21 cellular contexts compared by ENCODE assay signal in the genomic region with DNA sequence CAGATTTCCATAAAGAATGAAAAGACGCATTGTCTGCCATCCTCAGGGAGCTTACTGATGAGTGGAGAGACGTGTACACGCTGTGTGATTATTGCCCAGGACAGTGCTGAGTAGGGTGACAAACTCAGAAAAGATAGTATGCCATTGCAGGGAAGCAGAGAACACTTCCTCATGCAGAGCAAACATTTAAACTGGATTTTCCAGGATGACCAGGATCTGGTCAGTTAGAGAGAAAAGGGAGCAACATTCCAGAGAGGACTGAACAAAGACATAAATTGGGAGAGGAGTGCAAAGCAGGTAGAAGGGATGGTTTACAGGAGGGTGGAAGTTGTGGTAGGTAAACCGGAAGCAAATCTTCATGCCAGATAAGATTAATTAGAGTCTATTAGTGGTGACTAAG. TPM values are rescaled to one million over a fixed set of nuclear protein-coding genes. Genes with fewer than 3 reads are reported as not detected.
DNase-seq lines count a peak whose midpoint lies in the region; ATAC-seq and TF ChIP-seq lines count a peak whose summit lies in the region.
"Had no signal": no experiment of that assay in that cellular context is flagged by ENCODE, and none has a peak within 500 bp of the region (broad histone marks: within the 10 kb centered on the region; RNA-seq: fewer than 3 reads in every experiment).

No MANE protein-coding gene starts in this region.

- no peak overlapping the region for H3K9ac ChIP-seq in PC-3 (ENCODE audit: low read length)
- H3K9ac ChIP-seq: SK-N-SH had no signal

- intact Hi-C loops in PC-3 (cut with micrococcal nuclease) (no loop called here), left colon (cut with DNase I, micrococcal nuclease) (no loop called here)

- no peaks in the 10 kb centered on the region for H3F3A ChIP-seq in PC-3 (ENCODE audit: low read length, unreplicated experiment)

- no peaks in the 10 kb centered on the region for H4K20me1 ChIP-seq in PC-3 (ENCODE audit: low read length)

- H3K4me2 ChIP-seq in PC-3 (ENCODE audit: low read length), result peak overlapping the region; percentile 97
- H3K4me2 ChIP-seq: SK-N-SH had no signal

- H3K4me1 ChIP-seq in PC-3 (ENCODE audit: insufficient read depth, low read length), result peaks cover 18% of the 10 kb centered on the region; the same call in 1 of the 2 replicates

- no peak for TF ChIP-seq CTCF in PC-3 (conservative IDR thresholded peaks at IDR 0.05; ENCODE audit: low read depth, low read length)
- no peak for TF ChIP-seq CTCF in type B pancreatic cell (conservative IDR thresholded peaks at IDR 0.05)

- H3K27ac Mint-ChIP-seq in type B pancreatic cell, result no peak overlapping the region

- CTCF ChIA-PET in PC-3 (lab: Charles Lee), result no interaction called here

- H3K27ac ChIP-seq in PC-3 (ENCODE audit: low read length), result no peak overlapping the region
- H3K27ac ChIP-seq: 22Rv1 had no signal

- 0 out of 2 replicates have a peak, but pooled peaks cover 10% of the 10 kb centered on the region for H3K27me3 ChIP-seq in PC-3 (ENCODE audit: low read length)

- H3K9me3 ChIP-seq in PC-3 (ENCODE audit: low read length), result no peaks in the 10 kb centered on the region
- H3K9me3 ChIP-seq: MG63, SK-N-SH had no signal

- H3K4me1 Mint-ChIP-seq in type B pancreatic cell (ENCODE audit: unreplicated experiment), result peaks cover 11% of the 10 kb centered on the region

- H2AFZ ChIP-seq in PC-3 (ENCODE audit: low read length), result no peak overlapping the region

- H3K4me3 Mint-ChIP-seq in type B pancreatic cell, result peak overlapping the region; percentile 61

- H3K79me2 ChIP-seq in PC-3 (ENCODE audit: low read length), result peaks cover 6% of the 10 kb centered on the region; the same call in 1 of the 2 replicates

- H3K9me2 ChIP-seq in PC-3 (replicated peaks; ENCODE audit: low read length), result no peaks in the 10 kb centered on the region
- H3K9me2 ChIP-seq: SK-N-SH had no signal

- peaks cover 71% of the 10 kb centered on the region for H3K27me3 Mint-ChIP-seq in type B pancreatic cell

- POLR2A ChIA-PET in PC-3 (lab: Charles Lee; ENCODE audit: unreplicated experiment), result interaction anchor here (0.6 kb wide), 1 partner anchor 112 kb away, joined by 6 read pairs; no protein-coding TSS in a partner anchor

- ATAC-seq in PC-3, result no peak
- ATAC-seq in left colon, result peak; percentile 31
- no peak for ATAC-seq in HG03045 (IDR thresholded peaks at IDR 0.05; ENCODE audit: unreplicated experiment)
- no peak for ATAC-seq in SK-N-SH treated with all-trans-retinoic acid at 6 μM for 48 hours

- H3K36me3 Mint-ChIP-seq in type B pancreatic cell, result no peaks in the 10 kb centered on the region

- BruUV-seq in PC-3 (replicated peaks; lab: Mats Ljungman, UMichigan), result no TSS peak

- DNase-seq in DMS53 (lab: John Stamatoyannopoulos, UW) (peak; percentile 24), DMS53 treated with DMSO at 0.1 percent for 48 hours (lab: John Stamatoyannopoulos, UW; ENCODE audit: unreplicated experiment) (no peak), PC-3 (peak; percentile 52), left colon (no peak), type B pancreatic cell (ENCODE audit: extremely low spot score, unreplicated experiment) (no peak)
- no peak for DNase-seq in NK-92 treated with Interleukin-12 subunit alpha and Interleukin-12 subunit beta, amount 100 ng/mL, for 24 hours (lab: John Stamatoyannopoulos, UW)
- DNase-seq: AML-193, EL, MG63, NCI-H1048, NCI-H1436 treated with DMSO at 0.1 percent for 48 hours, NCI-H2029 treated with DMSO at 0.1 percent for 48 hours, NCI-H2171 treated with DMSO at 0.1 percent for 48 hours, NCI-H446, OCI-M1, RPMI8226, SHP77 treated with DMSO at 0.1 percent for 48 hours, SK-N-SH had no signal

- no peaks in the 10 kb centered on the region for H3K9me3 Mint-ChIP-seq in type B pancreatic cell

- no peak overlapping the region for H3K4me3 ChIP-seq in PC-3 (ENCODE audit: low read length)
- H3K4me3 ChIP-seq: MG63 had no signal

- no peaks in the 10 kb centered on the region for H3K36me3 ChIP-seq in PC-3 (ENCODE audit: low read depth, low read length)
- H3K36me3 ChIP-seq: MG63 had no signal

TF ChIP-seq in SK-N-SH treated with all-trans-retinoic acid at 6 μM for 48 hours, 23 proteins besides CTCF, POLR2A, EP300 and RAD21:
- TF ChIP-seq TOX (CRISPR knock-in tag; IDR thresholded peaks at IDR 0.05; ENCODE audit: borderline replicate concordance), result no peak
- TF ChIP-seq, protein P1, sequence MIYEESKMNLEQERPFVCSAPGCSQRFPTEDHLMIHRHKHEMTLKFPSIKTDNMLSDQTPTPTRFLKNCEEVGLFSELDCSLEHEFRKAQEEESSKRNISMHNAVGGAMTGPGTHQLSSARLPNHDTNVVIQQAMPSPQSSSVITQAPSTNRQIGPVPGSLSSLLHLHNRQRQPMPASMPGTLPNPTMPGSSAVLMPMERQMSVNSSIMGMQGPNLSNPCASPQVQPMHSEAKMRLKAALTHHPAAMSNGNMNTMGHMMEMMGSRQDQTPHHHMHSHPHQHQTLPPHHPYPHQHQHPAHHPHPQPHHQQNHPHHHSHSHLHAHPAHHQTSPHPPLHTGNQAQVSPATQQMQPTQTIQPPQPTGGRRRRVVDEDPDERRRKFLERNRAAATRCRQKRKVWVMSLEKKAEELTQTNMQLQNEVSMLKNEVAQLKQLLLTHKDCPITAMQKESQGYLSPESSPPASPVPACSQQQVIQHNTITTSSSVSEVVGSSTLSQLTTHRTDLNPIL (CRISPR knock-in tag; IDR thresholded peaks at IDR 0.05; ENCODE audit: low read depth), result no peak
- TF ChIP-seq ESRRG (CRISPR knock-in tag; IDR thresholded peaks at IDR 0.05), result no peak
- TF ChIP-seq ARNTL (CRISPR knock-in tag; IDR thresholded peaks at IDR 0.05; ENCODE audit: borderline replicate concordance, low read depth), result no peak
- TF ChIP-seq ZFP30 (CRISPR knock-in tag; IDR thresholded peaks at IDR 0.05), result no peak
- no peak for TF ChIP-seq RARB (CRISPR knock-in tag; IDR thresholded peaks at IDR 0.05)
- no peak for TF ChIP-seq ZC3H10 (CRISPR knock-in tag; IDR thresholded peaks at IDR 0.05)
- TF ChIP-seq, protein P2, sequence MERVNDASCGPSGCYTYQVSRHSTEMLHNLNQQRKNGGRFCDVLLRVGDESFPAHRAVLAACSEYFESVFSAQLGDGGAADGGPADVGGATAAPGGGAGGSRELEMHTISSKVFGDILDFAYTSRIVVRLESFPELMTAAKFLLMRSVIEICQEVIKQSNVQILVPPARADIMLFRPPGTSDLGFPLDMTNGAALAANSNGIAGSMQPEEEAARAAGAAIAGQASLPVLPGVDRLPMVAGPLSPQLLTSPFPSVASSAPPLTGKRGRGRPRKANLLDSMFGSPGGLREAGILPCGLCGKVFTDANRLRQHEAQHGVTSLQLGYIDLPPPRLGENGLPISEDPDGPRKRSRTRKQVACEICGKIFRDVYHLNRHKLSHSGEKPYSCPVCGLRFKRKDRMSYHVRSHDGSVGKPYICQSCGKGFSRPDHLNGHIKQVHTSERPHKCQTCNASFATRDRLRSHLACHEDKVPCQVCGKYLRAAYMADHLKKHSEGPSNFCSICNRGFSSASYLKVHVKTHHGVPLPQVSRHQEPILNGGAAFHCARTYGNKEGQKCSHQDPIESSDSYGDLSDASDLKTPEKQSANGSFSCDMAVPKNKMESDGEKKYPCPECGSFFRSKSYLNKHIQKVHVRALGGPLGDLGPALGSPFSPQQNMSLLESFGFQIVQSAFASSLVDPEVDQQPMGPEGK (CRISPR knock-in tag; IDR thresholded peaks at IDR 0.05; ENCODE audit: borderline replicate concordance), result no peak
- no peak for TF ChIP-seq ZNF70 (CRISPR knock-in tag; IDR thresholded peaks at IDR 0.05)

RNA-seq across cellular contexts. Expression of a gene that starts 2.3 kb away (rescaled TPM):
- total RNA-seq in PC-3 (2014; rRNA removed) (7.1 and 8.8 TPM in 2 replicates), left colon (10 to 100 TPM; 75.2 to 81.1 TPM), type B pancreatic cell (ENCODE audit: low replicate concordance) (6.3 and 10.0 TPM in 2 replicates)

Comparison
In these comparisons a context has a peak if more than half of its experiments do, and no peak if none do; other contexts are left out.
1. DNase-seq: peak in DMS53 (single experiment) and PC-3 (single experiment); none in DMS53 treated with DMSO at 0.1 percent for 48 hours (single experiment), left colon (0 of 2), type B pancreatic cell (single experiment) and NK-92 treated with Interleukin-12 subunit alpha and Interleukin-12 subunit beta, amount 100 ng/mL, for 24 hours (single experiment).